ENCODE assay signal across 17 cellular contexts in the genomic region with DNA sequence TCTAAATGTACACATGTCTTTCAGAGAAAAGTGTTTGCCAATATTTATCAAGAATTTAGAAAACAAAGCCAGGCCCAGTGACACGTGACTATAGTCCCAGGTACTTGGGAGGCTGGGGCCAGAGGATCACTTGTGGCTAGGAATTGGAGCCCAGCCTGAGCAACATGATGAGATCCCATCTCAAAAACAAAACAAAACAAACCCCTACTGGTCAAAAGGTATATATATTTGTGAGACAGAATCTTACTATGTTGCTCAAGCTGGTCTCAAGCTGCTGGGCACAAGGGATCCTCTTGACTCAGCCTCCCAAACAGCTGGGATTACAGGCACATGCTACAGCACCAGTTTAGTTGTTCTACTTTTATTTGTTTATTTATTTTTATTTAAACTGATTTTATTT.
DNase-seq lines count a peak whose midpoint lies in the region; ATAC-seq and TF ChIP-seq lines count a peak whose summit lies in the region.
"Had no signal": no experiment of that assay in that cellular context is flagged by ENCODE, and none has a peak within 500 bp of the region (broad histone marks: within the 10 kb centered on the region; RNA-seq: fewer than 3 reads in every experiment).

No MANE protein-coding gene starts in this region.

- ATAC-seq in GM19455 (IDR thresholded peaks at IDR 0.05; ENCODE audit: unreplicated experiment) (peak; percentile 57), HG02938 (IDR thresholded peaks at IDR 0.05; ENCODE audit: unreplicated experiment) (no peak), left ventricle myocardium superior (no peak)

- H3K27ac ChIP-seq in prostate gland, result no peak overlapping the region
- H3K27ac ChIP-seq: BLaER1 treated with 17β-estradiol and CSF1 and Interleukin-3, amounts not matched to agents 10 nM and 100 nM; esophagus squamous epithelium; SJCRH30; skin epidermis had no signal

- TF ChIP-seq CTCF in GM12864 (IDR thresholded peaks at IDR 0.05; ENCODE audit: low read depth, low read length, missing control alignments), result peak; percentile 36
- peak; percentile 5 for TF ChIP-seq CTCF in choroid plexus epithelial cell (conservative IDR thresholded peaks at IDR 0.05; ENCODE audit: low read depth, low read length)
- TF ChIP-seq CTCF in prostate gland (IDR thresholded peaks at IDR 0.05), result no peak

- in situ Hi-C loops in KBM-7 (cut with MboI; ENCODE audit: low pct_unique_long_range_greater_than_20kb, low sequenced_read_pairs), result no loop called here

- no peaks in the 10 kb centered on the region for H3K9me3 ChIP-seq in prostate gland
- H3K9me3 ChIP-seq: esophagus squamous epithelium, SJCRH30 had no signal

- no peak for TF ChIP-seq POLR2A in prostate gland (IDR thresholded peaks at IDR 0.05)

- no peaks in the 10 kb centered on the region for H3K27me3 ChIP-seq in prostate gland (replicated peaks; ENCODE audit: insufficient read depth)
- H3K27me3 ChIP-seq: BLaER1 treated with 17β-estradiol and CSF1 and Interleukin-3, amounts not matched to agents 10 nM and 100 nM; esophagus squamous epithelium; SJCRH30 had no signal

- DNase-seq in GM12864 (ENCODE audit: low read depth) (no peak), KBM-7 (peak; percentile 2), choroid plexus epithelial cell (ENCODE audit: low read depth) (peak; percentile 7), left ventricle myocardium superior (no peak), NOMO-1 treated with dmso at 0.1 percent for 144 hours (lab: John Stamatoyannopoulos, UW; ENCODE audit: unreplicated experiment) (no peak), prostate gland (ENCODE audit: low spot score) (no peak)
- DNase-seq: activated naive CD8-positive, alpha-beta T cell treated with anti-CD3 and anti-CD28 coated beads, Interleukin-2, amount 10 ng/mL, durations not matched to agents 7 days and 5 days; cerebellar nuclear complex; esophagus squamous epithelium; mammary epithelial cell; NCI-H1105; NCI-H526 treated with DMSO at 0.1 percent for 48 hours; SJCRH30 had no signal

- H3K36me3 ChIP-seq in prostate gland, result no peaks in the 10 kb centered on the region
- H3K36me3 ChIP-seq: BLaER1 treated with 17β-estradiol and CSF1 and Interleukin-3, amounts not matched to agents 10 nM and 100 nM; esophagus squamous epithelium; SJCRH30 had no signal

- H3K4me1 ChIP-seq in prostate gland (replicated peaks), result no peaks in the 10 kb centered on the region
- H3K4me1 ChIP-seq: BLaER1 treated with 17β-estradiol and CSF1 and Interleukin-3, amounts not matched to agents 10 nM and 100 nM; esophagus squamous epithelium; SJCRH30 had no signal

- 88% methylated on average over 1 of the region's 1 CpG for WGBS in prostate gland

- H3K4me3 ChIP-seq in GM12864 (ENCODE audit: low read depth, low read length) (no peak overlapping the region), choroid plexus epithelial cell (ENCODE audit: low read depth, low read length) (no peak overlapping the region), prostate gland (no peak overlapping the region)
- H3K4me3 ChIP-seq: BLaER1 treated with 17β-estradiol and CSF1 and Interleukin-3, amounts not matched to agents 10 nM and 100 nM; esophagus squamous epithelium; SJCRH30; skin epidermis had no signal

- intact Hi-C loops in left ventricle myocardium superior (cut with micrococcal nuclease), result no loop called here
- intact Hi-C loops in prostate gland (cut with DNase I), result no loop called here

Comparison
In these comparisons a context has a peak if more than half of its experiments do, and no peak if none do; other contexts are left out.
1. DNase-seq: peak in KBM-7 (single experiment) and choroid plexus epithelial cell (single experiment); none in GM12864 (single experiment), left ventricle myocardium superior (single experiment), NOMO-1 treated with dmso at 0.1 percent for 144 hours (single experiment) and prostate gland (single experiment).
2. CTCF ChIP-seq: peak in GM12864 (single experiment) and choroid plexus epithelial cell (single experiment); none in prostate gland (0 of 4).